8 cellular contexts compared by ENCODE assay signal in the genomic region with DNA sequence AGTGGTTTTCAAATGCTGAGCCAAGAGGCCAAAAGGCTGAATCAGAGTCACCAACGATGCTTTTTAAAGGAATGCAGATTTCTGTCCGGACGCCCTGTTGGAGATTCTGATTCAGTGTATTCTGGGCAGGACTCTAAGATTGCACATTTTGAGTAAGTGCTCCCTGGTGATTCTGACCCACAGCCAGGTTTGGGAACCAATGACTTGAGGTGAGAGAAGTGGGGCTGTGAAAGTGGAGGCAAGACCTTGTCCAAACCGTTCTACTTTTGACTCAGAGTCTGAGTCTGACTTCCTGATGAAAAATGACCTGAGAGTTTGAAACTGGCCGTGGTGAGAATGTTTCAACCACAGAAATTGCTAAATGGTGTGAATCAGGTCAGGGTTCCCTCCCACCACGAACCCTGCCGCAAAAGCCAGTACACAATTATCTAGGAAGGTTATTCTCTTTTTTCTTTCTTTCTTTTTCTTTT.
DNase-seq lines count a peak whose midpoint lies in the region; ATAC-seq lines count a peak whose summit lies in the region.

No MANE protein-coding gene starts in this region.

- H3K36me3 ChIP-seq in CD8-positive, alpha-beta memory T cell (ENCODE audit: insufficient read depth, low read length): no peaks in the 10 kb centered on the region

- peaks cover 0 to 21% of the 10 kb centered on the region in 2 donors for H3K27me3 Mint-ChIP-seq in CD8-positive, alpha-beta memory T cell

- H3K4me3 ChIP-seq in CD8-positive, alpha-beta memory T cell (ENCODE audit: low read length): no peak overlapping the region

- ATAC-seq in GM18502 (IDR thresholded peaks at IDR 0.05; ENCODE audit: poor library complexity, unreplicated experiment): peak; percentile 98
- ATAC-seq in GM21825 (IDR thresholded peaks at IDR 0.05; ENCODE audit: unreplicated experiment): peak; percentile 96

- H3K9me3 ChIP-seq in CD8-positive, alpha-beta memory T cell (ENCODE audit: low read length): no peaks in the 10 kb centered on the region

- H3K36me3 Mint-ChIP-seq in CD8-positive, alpha-beta memory T cell: no peaks in the 10 kb centered on the region

- H3K4me1 Mint-ChIP-seq in CD8-positive, alpha-beta memory T cell: peaks cover 0 to 2% (median 0%) of the 10 kb centered on the region in 3 donors

- no peaks in the 10 kb centered on the region for H3K9me3 Mint-ChIP-seq in CD8-positive, alpha-beta memory T cell

- H3K27ac ChIP-seq in CD8-positive, alpha-beta memory T cell (ENCODE audit: low read depth, low read length): no peak overlapping the region

- H3K27me3 ChIP-seq in CD8-positive, alpha-beta memory T cell (ENCODE audit: insufficient read depth, low read length, poor library complexity, severe bottlenecking): no peaks in the 10 kb centered on the region

- H3K4me1 ChIP-seq in CD8-positive, alpha-beta memory T cell (ENCODE audit: insufficient read depth, low read length): no peaks in the 10 kb centered on the region

- DNase-seq in M059J (ENCODE audit: low read depth) (peak; percentile 96), iris pigment epithelial cell (ENCODE audit: low read depth) (peak; percentile 59), mucosa of gallbladder (ENCODE audit: low spot score) (no peak), occipital lobe (lab: John Stamatoyannopoulos, UW) (no peak)
- DNase-seq in CD8-positive, alpha-beta memory T cell: no peak
- no peak for DNase-seq in activated naive CD4-positive, alpha-beta T cell (lab: John Stamatoyannopoulos, UW)

- H3K27ac Mint-ChIP-seq in CD8-positive, alpha-beta memory T cell: peak overlapping the region in 1 of 8 donors; percentile 36

- H3K4me3 Mint-ChIP-seq in CD8-positive, alpha-beta memory T cell: peak overlapping the region in 1 of 7 donors; percentile 13

- POLR2A ChIA-PET in CD8-positive, alpha-beta memory T cell (lab: Charles Lee): no interaction called here

- CTCF ChIA-PET in CD8-positive, alpha-beta memory T cell (lab: Charles Lee): no interaction called here

Comparison
In these comparisons a context has a peak if more than half of its experiments do, and no peak if none do; other contexts are left out.
1. DNase-seq: peak in M059J (single experiment) and iris pigment epithelial cell (single experiment); none in mucosa of gallbladder (single experiment), occipital lobe (single experiment), CD8-positive, alpha-beta memory T cell (0 of 5) and activated naive CD4-positive, alpha-beta T cell (0 of 4).